ENCODE assay signal across 8 cellular contexts in genomic region chr13:30142502-30143211, GRCh38.
DNase-seq lines count a peak whose midpoint lies in the region; ATAC-seq and TF ChIP-seq lines count a peak whose summit lies in the region.

No MANE protein-coding gene starts in this region.

- H3K27me3 ChIP-seq in GM23338 (ENCODE audit: insufficient read depth), result no peaks in the 10 kb centered on the region

- peaks cover 5% of the 10 kb centered on the region for H3K9me3 Mint-ChIP-seq in GM23338
- peaks cover 12% of the 10 kb centered on the region for H3K9me3 Mint-ChIP-seq in activated T-helper 2 cell treated with anti-CD3 and anti-CD28 coated beads, Interferon-gamma antibody, Interleukin-2, Interleukin-4, amounts not matched to agents 10 μg/mL and 5 μg/mL and 100 μg/mL, durations not matched to agents 14 hours and 24 hours and 36 hours
- H3K9me3 Mint-ChIP-seq in stimulated activated naive B cell treated with anti-CD40 and anti-IgM and Interleukin-4, amounts not matched to agents 10 μg/mL and 1 μg/mL and 100 μg/mL, for 72 hours, result peaks cover 1 to 11% of the 10 kb centered on the region in 2 donors

- no peaks in the 10 kb centered on the region; the same call in 1 of the 2 replicates for H3K9me2 ChIP-seq in GM23338 (ENCODE audit: insufficient read depth)

- no peaks in the 10 kb centered on the region for H3K79me2 ChIP-seq in GM23338 (replicated peaks; ENCODE audit: insufficient read depth)

- H3K4me2 ChIP-seq in GM23338, result no peak overlapping the region

- H3K27me3 Mint-ChIP-seq in GM23338 (ENCODE audit: insufficient read depth, low read depth, poor library complexity), result peaks cover 7% of the 10 kb centered on the region
- H3K27me3 Mint-ChIP-seq in activated T-helper 2 cell treated with anti-CD3 and anti-CD28 coated beads, Interferon-gamma antibody, Interleukin-2, Interleukin-4, amounts not matched to agents 10 μg/mL and 5 μg/mL and 100 μg/mL, durations not matched to agents 14 hours and 24 hours and 36 hours (ENCODE audit: low read depth), result peaks cover 3% of the 10 kb centered on the region
- H3K27me3 Mint-ChIP-seq in stimulated activated naive B cell treated with anti-CD40 and anti-IgM and Interleukin-4, amounts not matched to agents 10 μg/mL and 1 μg/mL and 100 μg/mL, for 72 hours, result peaks cover 5 to 19% of the 10 kb centered on the region in 2 donors

- H3K27ac Mint-ChIP-seq in GM23338, result no peak overlapping the region
- peak overlapping the region; percentile 79 for H3K27ac Mint-ChIP-seq in activated T-helper 2 cell treated with anti-CD3 and anti-CD28 coated beads, Interferon-gamma antibody, Interleukin-2, Interleukin-4, amounts not matched to agents 10 μg/mL and 5 μg/mL and 100 μg/mL, durations not matched to agents 14 hours and 24 hours and 36 hours
- peak overlapping the region; percentile 9 for H3K27ac Mint-ChIP-seq in stimulated activated naive B cell treated with anti-CD40 and anti-IgM and Interleukin-4, amounts not matched to agents 10 μg/mL and 1 μg/mL and 100 μg/mL, for 72 hours

- H3K4me1 Mint-ChIP-seq in GM23338, result no peaks in the 10 kb centered on the region
- H3K4me1 Mint-ChIP-seq in activated T-helper 2 cell treated with anti-CD3 and anti-CD28 coated beads, Interferon-gamma antibody, Interleukin-2, Interleukin-4, amounts not matched to agents 10 μg/mL and 5 μg/mL and 100 μg/mL, durations not matched to agents 14 hours and 24 hours and 36 hours (ENCODE audit: low read depth), result peaks cover 49% of the 10 kb centered on the region
- H3K4me1 Mint-ChIP-seq in stimulated activated naive B cell treated with anti-CD40 and anti-IgM and Interleukin-4, amounts not matched to agents 10 μg/mL and 1 μg/mL and 100 μg/mL, for 72 hours, result peaks cover 22 to 29% of the 10 kb centered on the region in 2 donors

- peaks cover 5% of the 10 kb centered on the region; the same call in 2 of the 3 replicates for H3K36me3 Mint-ChIP-seq in GM23338 (ENCODE audit: low read depth)
- peaks cover 14% of the 10 kb centered on the region for H3K36me3 Mint-ChIP-seq in activated T-helper 2 cell treated with anti-CD3 and anti-CD28 coated beads, Interferon-gamma antibody, Interleukin-2, Interleukin-4, amounts not matched to agents 10 μg/mL and 5 μg/mL and 100 μg/mL, durations not matched to agents 14 hours and 24 hours and 36 hours (ENCODE audit: low read depth)
- peaks cover 0 to 8% of the 10 kb centered on the region in 2 donors for H3K36me3 Mint-ChIP-seq in stimulated activated naive B cell treated with anti-CD40 and anti-IgM and Interleukin-4, amounts not matched to agents 10 μg/mL and 1 μg/mL and 100 μg/mL, for 72 hours

- H3K36me3 ChIP-seq in GM23338 (ENCODE audit: insufficient read depth), result no peaks in the 10 kb centered on the region

- no peaks in the 10 kb centered on the region for H3F3A ChIP-seq in GM23338 (replicated peaks; ENCODE audit: low read depth)

- H3K4me3 Mint-ChIP-seq in GM23338, result no peak overlapping the region
- no peak overlapping the region for H3K4me3 Mint-ChIP-seq in activated T-helper 2 cell treated with anti-CD3 and anti-CD28 coated beads, Interferon-gamma antibody, Interleukin-2, Interleukin-4, amounts not matched to agents 10 μg/mL and 5 μg/mL and 100 μg/mL, durations not matched to agents 14 hours and 24 hours and 36 hours (ENCODE audit: low read depth)
- no peak overlapping the region for H3K4me3 Mint-ChIP-seq in stimulated activated naive B cell treated with anti-CD40 and anti-IgM and Interleukin-4, amounts not matched to agents 10 μg/mL and 1 μg/mL and 100 μg/mL, for 72 hours

- no peak for TF ChIP-seq CTCF in GM23338 (conservative IDR thresholded peaks at IDR 0.05; ENCODE audit: low read depth in 2 of 2)

- H3K4me3 ChIP-seq in GM23338, result no peak overlapping the region

- no peaks in the 10 kb centered on the region for H4K20me1 ChIP-seq in GM23338 (replicated peaks; ENCODE audit: insufficient read depth)

- no peak for ATAC-seq in GM23338
- peak in 1 of 2 donors; percentile 27 for ATAC-seq in stimulated activated naive B cell treated with anti-CD40 and anti-IgM and Interleukin-4, amounts not matched to agents 10 μg/mL and 1 μg/mL and 100 μg/mL, for 72 hours (replicated peaks)
- ATAC-seq in HG03432 (IDR thresholded peaks at IDR 0.05; ENCODE audit: unreplicated experiment), result no peak
- ATAC-seq in GM21390 (IDR thresholded peaks at IDR 0.05; ENCODE audit: unreplicated experiment), result no peak
- no peak for ATAC-seq in HG03175 (IDR thresholded peaks at IDR 0.05; ENCODE audit: unreplicated experiment)

- H2AFZ ChIP-seq in GM23338, result no peak overlapping the region

- DNase-seq in A172 (ENCODE audit: low spot score), result peak; percentile 98
- peak; percentile 28 for DNase-seq in GM23338 (ENCODE audit: low spot score)
- no peak for DNase-seq in activated T-helper 2 cell treated with anti-CD3 and anti-CD28 coated beads, Interferon-gamma antibody, Interleukin-2, Interleukin-4, amounts not matched to agents 10 μg/mL and 5 μg/mL and 100 μg/mL, durations not matched to agents 14 hours and 24 hours and 36 hours (ENCODE audit: low spot score)
- DNase-seq in iPS-NIHi7 (ENCODE audit: extremely low spot score), result peak; percentile 22
- no peak for DNase-seq in stimulated activated naive B cell treated with anti-CD40 and anti-IgM and Interleukin-4, amounts not matched to agents 10 μg/mL and 1 μg/mL and 100 μg/mL, for 72 hours

- no peak overlapping the region for H3K27ac ChIP-seq in GM23338 (ENCODE audit: low read depth)

- intact Hi-C loops in activated T-helper 2 cell treated with anti-CD3 and anti-CD28 coated beads, Interferon-gamma antibody, Interleukin-2, Interleukin-4, amounts not matched to agents 10 μg/mL and 5 μg/mL and 100 μg/mL, durations not matched to agents 14 hours and 24 hours and 36 hours (cut with micrococcal nuclease), result loop anchor here (10.0 kb wide), 1 partner anchor 902 kb away; no protein-coding TSS in a partner anchor

- H3K4me1 ChIP-seq in GM23338 (ENCODE audit: insufficient read depth), result no peaks in the 10 kb centered on the region

TF ChIP-seq in GM23338, 12 proteins besides CTCF, POLR2A, EP300 and RAD21 (continues in another document):
- TF ChIP-seq NANOG (IDR thresholded peaks at IDR 0.05; ENCODE audit: borderline replicate concordance) (no peak), POLR2AphosphoS5 (IDR thresholded peaks at IDR 0.05; ENCODE audit: low read depth) (no peak)
- TF ChIP-seq, protein P1, sequence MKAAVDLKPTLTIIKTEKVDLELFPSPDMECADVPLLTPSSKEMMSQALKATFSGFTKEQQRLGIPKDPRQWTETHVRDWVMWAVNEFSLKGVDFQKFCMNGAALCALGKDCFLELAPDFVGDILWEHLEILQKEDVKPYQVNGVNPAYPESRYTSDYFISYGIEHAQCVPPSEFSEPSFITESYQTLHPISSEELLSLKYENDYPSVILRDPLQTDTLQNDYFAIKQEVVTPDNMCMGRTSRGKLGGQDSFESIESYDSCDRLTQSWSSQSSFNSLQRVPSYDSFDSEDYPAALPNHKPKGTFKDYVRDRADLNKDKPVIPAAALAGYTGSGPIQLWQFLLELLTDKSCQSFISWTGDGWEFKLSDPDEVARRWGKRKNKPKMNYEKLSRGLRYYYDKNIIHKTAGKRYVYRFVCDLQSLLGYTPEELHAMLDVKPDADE (IDR thresholded peaks at IDR 0.05), result no peak

Comparison
In these comparisons a context has a peak if more than half of its experiments do, and no peak if none do; other contexts are left out.
1. DNase-seq: peak in A172 (single experiment), GM23338 (single experiment) and iPS-NIHi7 (single experiment); none in activated T-helper 2 cell treated with anti-CD3 and anti-CD28 coated beads, Interferon-gamma antibody, Interleukin-2, Interleukin-4, amounts not matched to agents 10 μg/mL and 5 μg/mL and 100 μg/mL, durations not matched to agents 14 hours and 24 hours and 36 hours (single experiment) and stimulated activated naive B cell treated with anti-CD40 and anti-IgM and Interleukin-4, amounts not matched to agents 10 μg/mL and 1 μg/mL and 100 μg/mL, for 72 hours (single experiment).